ENCODE assay signal across 18 cellular contexts in the genomic region with DNA sequence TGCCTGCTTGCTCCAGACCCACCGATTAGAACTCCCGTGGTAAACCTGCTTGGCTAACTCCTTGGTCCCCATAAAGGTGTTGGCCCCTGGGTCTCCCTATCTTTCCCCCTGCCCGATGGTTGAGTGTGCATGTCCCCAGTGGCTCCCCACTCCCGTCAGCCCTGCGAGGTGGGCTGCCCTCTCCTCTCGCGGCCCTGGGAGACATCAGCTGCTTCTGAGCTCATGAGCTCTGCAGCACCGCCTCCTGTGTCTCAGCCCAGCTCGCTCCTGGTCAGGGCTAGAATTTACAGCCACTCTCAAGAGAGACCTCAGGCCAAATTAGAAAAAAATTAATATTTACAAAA. TPM values are rescaled to one million over a fixed set of nuclear protein-coding genes. Genes with fewer than 3 reads are reported as not detected.
DNase-seq lines count a peak whose midpoint lies in the region; ATAC-seq, FAIRE-seq and TF ChIP-seq lines count a peak whose summit lies in the region.
"Had no signal": no experiment of that assay in that cellular context is flagged by ENCODE, and none has a peak within 500 bp of the region (broad histone marks: within the 10 kb centered on the region; RNA-seq: fewer than 3 reads in every experiment).

No MANE protein-coding gene starts in this region.

- peak; percentile 23 for DNase-seq in D341Med (ENCODE audit: low spot score)
- DNase-seq in astrocyte (ENCODE audit: low read depth): no peak
- DNase-seq in lower lobe of right lung: peak; percentile 32
- DNase-seq in activated gamma-delta T cell treated with Interleukin-2 at 50 U/mL for 16 hours: no peak
- DNase-seq in COLO829 (ENCODE audit: low spot score): no peak
- DNase-seq in heart left ventricle: no peak
- DNase-seq: CD8-positive, alpha-beta memory T cell; DND-41; KBM-7; NCI-H1436 treated with DMSO at 0.1 percent for 48 hours; NCI-H2081; NCI-H510A; NCI-H82 had no signal

- H3K4me3 ChIP-seq in astrocyte (ENCODE audit: insufficient read depth, low read depth, low read length) (no peak overlapping the region), lower lobe of right lung (no peak overlapping the region), rectal smooth muscle tissue (ENCODE audit: low read length) (no peak overlapping the region), heart left ventricle (no peak overlapping the region)
- H3K4me3 ChIP-seq: BLaER1 had no signal

- H3K79me2 ChIP-seq in astrocyte (ENCODE audit: insufficient read depth, low read length): no peaks in the 10 kb centered on the region

- H3K4me2 ChIP-seq in astrocyte (ENCODE audit: low read length): no peak overlapping the region
- H3K4me2 ChIP-seq: BLaER1 had no signal

- H4K20me1 ChIP-seq in astrocyte (ENCODE audit: insufficient read depth, low read length): no peaks in the 10 kb centered on the region
- H4K20me1 ChIP-seq: BLaER1 had no signal

- TF ChIP-seq POLR2A in heart left ventricle (IDR thresholded peaks at IDR 0.05) (no peak), GM18505 (IDR thresholded peaks at IDR 0.05; ENCODE audit: borderline replicate concordance, extremely low read depth, insufficient read depth, insufficient read length) (no peak)

- no peaks in the 10 kb centered on the region for H3K36me3 Mint-ChIP-seq in astrocyte (ENCODE audit: low read depth, unreplicated experiment)
- H3K36me3 Mint-ChIP-seq: CD8-positive, alpha-beta memory T cell had no signal

- ATAC-seq in lower lobe of right lung (no peak), heart left ventricle (no peak), GM18505 (IDR thresholded peaks at IDR 0.05; ENCODE audit: unreplicated experiment) (no peak)

- no peak overlapping the region for H3K4me3 Mint-ChIP-seq in astrocyte (ENCODE audit: unreplicated experiment)
- H3K4me3 Mint-ChIP-seq: CD8-positive, alpha-beta memory T cell had no signal

- intact Hi-C loops in lower lobe of right lung (cut with DNase I): no loop called here
- intact Hi-C loops in heart left ventricle (cut with DNase I): no loop called here

- no peak overlapping the region for H3K27ac Mint-ChIP-seq in astrocyte (ENCODE audit: unreplicated experiment)

- peak overlapping the region; percentile 3 for H2AFZ ChIP-seq in astrocyte (ENCODE audit: low read depth, low read length)

- no peak for TF ChIP-seq CTCF in astrocyte (IDR thresholded peaks at IDR 0.05; ENCODE audit: insufficient read depth, low read depth, low read length)
- no peak for TF ChIP-seq CTCF in lower lobe of right lung (IDR thresholded peaks at IDR 0.05)
- TF ChIP-seq CTCF in heart left ventricle (IDR thresholded peaks at IDR 0.05): no peak

- H3K27ac ChIP-seq in astrocyte (ENCODE audit: low read depth, low read length) (peak overlapping the region; percentile 55), lower lobe of right lung (no peak overlapping the region), rectal smooth muscle tissue (ENCODE audit: low read depth, low read length) (peak overlapping the region; percentile 44), heart left ventricle (no peak overlapping the region)
- H3K27ac ChIP-seq: BLaER1 had no signal

- no peak for FAIRE-seq in astrocyte (lab: Jason Lieb, UNC)
- FAIRE-seq: G401.6 had no signal

- peaks cover 18% of the 10 kb centered on the region for H3K27me3 Mint-ChIP-seq in astrocyte (ENCODE audit: low read depth, unreplicated experiment)

- peaks cover 6% of the 10 kb centered on the region for H3K4me1 Mint-ChIP-seq in astrocyte (ENCODE audit: low read depth, unreplicated experiment)
- H3K4me1 Mint-ChIP-seq: CD8-positive, alpha-beta memory T cell had no signal

- peaks cover 16% of the 10 kb centered on the region for H3K27me3 ChIP-seq in astrocyte (ENCODE audit: insufficient read depth, low read length)
- H3K27me3 ChIP-seq in lower lobe of right lung (ENCODE audit: low read depth): no peaks in the 10 kb centered on the region
- H3K27me3 ChIP-seq in rectal smooth muscle tissue (ENCODE audit: control insufficient read depth, insufficient read depth, low read length): no peaks in the 10 kb centered on the region
- H3K27me3 ChIP-seq in heart left ventricle: peaks cover 0 to 12% (median 0%) of the 10 kb centered on the region in 9 donors
- H3K27me3 ChIP-seq: BLaER1 had no signal

- H3K9me3 ChIP-seq in astrocyte (ENCODE audit: insufficient read depth, low read depth, low read length): no peaks in the 10 kb centered on the region
- no peaks in the 10 kb centered on the region for H3K9me3 ChIP-seq in lower lobe of right lung
- H3K9me3 ChIP-seq in heart left ventricle: peaks cover 0 to 4% (median 0%) of the 10 kb centered on the region in 12 donors
- H3K9me3 ChIP-seq: BLaER1 had no signal

- peaks cover 12% of the 10 kb centered on the region for H3K4me1 ChIP-seq in astrocyte (ENCODE audit: insufficient read depth, low read length)
- H3K4me1 ChIP-seq in lower lobe of right lung: no peaks in the 10 kb centered on the region
- peaks cover 2% of the 10 kb centered on the region for H3K4me1 ChIP-seq in rectal smooth muscle tissue (ENCODE audit: control insufficient read depth, insufficient read depth, low read length)
- H3K4me1 ChIP-seq in heart left ventricle: peaks cover 0 to 18% (median 0%) of the 10 kb centered on the region in 12 donors
- H3K4me1 ChIP-seq: BLaER1 had no signal

- H3K9ac ChIP-seq in astrocyte (ENCODE audit: low read length) (peak overlapping the region; percentile 32), rectal smooth muscle tissue (ENCODE audit: low read length) (no peak overlapping the region)
- H3K9ac ChIP-seq: BLaER1 had no signal

- H3K36me3 ChIP-seq in astrocyte (ENCODE audit: insufficient read depth, low read length): no peaks in the 10 kb centered on the region
- H3K36me3 ChIP-seq in lower lobe of right lung: no peaks in the 10 kb centered on the region
- H3K36me3 ChIP-seq in rectal smooth muscle tissue (ENCODE audit: control insufficient read depth, insufficient read depth, low read length): no peaks in the 10 kb centered on the region
- H3K36me3 ChIP-seq in heart left ventricle: no peaks in the 10 kb centered on the region
- H3K36me3 ChIP-seq: BLaER1 had no signal

- peaks cover 11% of the 10 kb centered on the region for H3K9me3 Mint-ChIP-seq in astrocyte (ENCODE audit: unreplicated experiment)
- H3K9me3 Mint-ChIP-seq: CD8-positive, alpha-beta memory T cell had no signal

- WGBS in heart left ventricle, 4 donors: 80 to 88% (median 82%) methylated on average over 8 to 9 of the region's 9 CpGs

RNA-seq across cellular contexts. Expression of a gene that starts 15.9 kb away (rescaled TPM):
- total RNA-seq in astrocyte (18.3 and 20.5 TPM in 2 replicates), lower lobe of right lung (15.6 TPM), heart left ventricle (10 to 100 TPM in 1 of 9 donors, 1 to 10 TPM in 8; 4.3 to 10.2 (median 6.2) TPM)
- 1 to 10 TPM; 1.2 to 2.5 TPM for polyA plus RNA-seq in heart left ventricle

RNA-seq across cellular contexts. Expression of a gene that starts 45.1 kb away (rescaled TPM):
- total RNA-seq in astrocyte (0.10 TPM in 1 of 2 replicates, not detected in the other), lower lobe of right lung (0.50 TPM), heart left ventricle (under 1 TPM in 2 of 9 donors, not detected in 7; 0.07 to 0.19 TPM)
- not detected for polyA plus RNA-seq in heart left ventricle
- total RNA-seq: A172 had no signal
- polyA plus RNA-seq: CD8-positive, alpha-beta memory T cell had no signal

Comparison
In these comparisons a context has a peak if more than half of its experiments do, and no peak if none do; other contexts are left out.
1. DNase-seq: peak in D341Med (single experiment) and lower lobe of right lung (single experiment); none in astrocyte (single experiment), activated gamma-delta T cell treated with Interleukin-2 at 50 U/mL for 16 hours (single experiment), COLO829 (single experiment) and heart left ventricle (0 of 5).
2. H3K27ac ChIP-seq: peak in astrocyte (single experiment) and rectal smooth muscle tissue (single experiment); none in lower lobe of right lung (single experiment) and heart left ventricle (0 of 12).